Comparison of ENCODE assay signal across 22 cellular contexts in genomic region chr2:108959401-108959800, GRCh38. TPM values are rescaled to one million over a fixed set of nuclear protein-coding genes. Genes with fewer than 3 reads are reported as not detected.
"Had no signal": no experiment of that assay in that cellular context is flagged by ENCODE, and none has a peak within 500 bp of the region (broad histone marks: within the 10 kb centered on the region; RNA-seq: fewer than 3 reads in every experiment).

No MANE protein-coding gene starts in this region.

- H3K27me3 Mint-ChIP-seq: activated CD8-positive, alpha-beta T cell treated with anti-CD3 and anti-CD28 coated beads for 36 hours; activated naive CD8-positive, alpha-beta T cell treated with anti-CD3 and anti-CD28 coated beads for 36 hours; T-helper 17 cell; type B pancreatic cell had no signal

- DNase-seq: activated CD4-positive, alpha-beta T cell treated with anti-CD3 and anti-CD28 coated beads for 4 hours; activated CD8-positive, alpha-beta T cell treated with anti-CD3 and anti-CD28 coated beads for 36 hours; activated gamma-delta T cell; activated naive CD8-positive, alpha-beta T cell treated with anti-CD3 and anti-CD28 coated beads for 36 hours; activated T-cell treated with anti-CD3 and anti-CD28 coated beads, Interleukin-2, amount 50 U/mL, for 72 hours; amygdala; brain microvascular endothelial cell; dermis blood vessel endothelial cell; endodermal cell; erythroblast; foreskin melanocyte; nephron progenitor cell; right cardiac atrium; stimulated activated CD4-positive, alpha-beta T cell treated with anti-CD3 and anti-CD28 coated beads, Interleukin-15, amount 100 ng/mL, for 24 hours; stimulated activated CD4-positive, alpha-beta T cell treated with anti-CD3 and anti-CD28 coated beads, Interleukin-4, amount 100 ng/mL, for 1 hour; stimulated activated naive CD4-positive, alpha-beta T cell; T-helper 17 cell had no signal

- H3K9me3 Mint-ChIP-seq: activated CD8-positive, alpha-beta T cell treated with anti-CD3 and anti-CD28 coated beads for 36 hours; activated naive CD8-positive, alpha-beta T cell treated with anti-CD3 and anti-CD28 coated beads for 36 hours; activated T-cell treated with anti-CD3 and anti-CD28 coated beads, Interleukin-2, amount 50 U/mL, for 72 hours; endodermal cell had no signal

- ATAC-seq: T-helper 17 cell had no signal

- H3K27ac ChIP-seq: brain microvascular endothelial cell had no signal

- H3K36me3 Mint-ChIP-seq: activated naive CD8-positive, alpha-beta T cell treated with anti-CD3 and anti-CD28 coated beads for 36 hours had no signal

- H3K4me3 Mint-ChIP-seq: activated CD8-positive, alpha-beta T cell treated with anti-CD3 and anti-CD28 coated beads for 36 hours; activated naive CD8-positive, alpha-beta T cell treated with anti-CD3 and anti-CD28 coated beads for 36 hours; activated T-cell treated with anti-CD3 and anti-CD28 coated beads, Interleukin-2, amount 50 U/mL, for 72 hours; endodermal cell; nephron progenitor cell; T-helper 17 cell; type B pancreatic cell had no signal

- H3K27ac Mint-ChIP-seq: activated CD8-positive, alpha-beta T cell treated with anti-CD3 and anti-CD28 coated beads for 36 hours; activated naive CD8-positive, alpha-beta T cell treated with anti-CD3 and anti-CD28 coated beads for 36 hours; endodermal cell; progenitor cell of endocrine pancreas; T-helper 17 cell had no signal

RNA-seq across cellular contexts. Expression of gene EDAR, which starts 29.6 kb away (rescaled TPM):
- total RNA-seq: cerebellum, dermis blood vessel endothelial cell, endodermal cell, mesenteric fat pad, omental fat pad had no signal
- polyA plus RNA-seq: right cardiac atrium had no signal
